Comparison of ENCODE assay signal across 15 cellular contexts in the genomic region with DNA sequence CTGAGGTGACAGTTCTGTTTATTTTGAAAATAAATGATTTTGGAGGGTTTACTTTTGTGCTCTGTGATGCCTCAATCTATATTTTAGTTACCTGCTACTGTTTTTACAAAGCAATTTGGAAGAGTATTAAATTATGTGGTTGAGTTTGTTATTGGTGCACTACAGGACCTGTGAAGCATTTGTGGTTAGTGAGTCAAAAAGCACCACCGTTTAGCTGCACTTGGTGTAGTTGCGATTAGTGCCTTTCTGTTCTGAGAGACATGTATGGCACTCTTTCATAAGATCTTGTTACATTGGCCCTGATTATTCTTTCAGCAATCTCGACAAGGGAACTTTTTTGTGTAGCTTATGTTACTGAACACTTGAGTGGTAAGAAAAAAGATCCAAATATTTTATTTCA.
DNase-seq lines count a peak whose midpoint lies in the region; ATAC-seq lines count a peak whose summit lies in the region.
"Had no signal": no experiment of that assay in that cellular context is flagged by ENCODE, and none has a peak within 500 bp of the region (broad histone marks: within the 10 kb centered on the region; RNA-seq: fewer than 3 reads in every experiment).

No MANE protein-coding gene starts in this region.

- no peak for DNase-seq in activated CD4-positive, CD25-positive, alpha-beta regulatory T cell treated with anti-CD3 and anti-CD28 coated beads, Interleukin-2, amount 50 U/mL, for 72 hours
- DNase-seq in NCI-H2107 treated with DMSO at 0.1 percent for 48 hours (lab: John Stamatoyannopoulos, UW; ENCODE audit: unreplicated experiment) (peak; percentile 94), myocyte (ENCODE audit: low read depth) (peak; percentile 34), foreskin melanocyte (no peak), AG08396 (ENCODE audit: low spot score) (no peak), D341Med (ENCODE audit: low spot score) (no peak)
- DNase-seq: activated B cell treated with CpG ODN at 0.5 μM for 24 hours; activated gamma-delta T cell treated with Interleukin-2 at 50 U/mL for 16 hours; colonic mucosa; foreskin keratinocyte; HFFc6; NCI-H2171; stimulated activated CD4-positive, alpha-beta T cell treated with anti-CD3 and anti-CD28 coated beads, Interleukin-12 subunit alpha, Interleukin-12 subunit beta, amount 100 ng/mL, for 4 hours had no signal

- ATAC-seq in activated CD4-positive, CD25-positive, alpha-beta regulatory T cell treated with anti-CD3 and anti-CD28 coated beads, Interleukin-2, amount 50 U/mL, for 24 hours = peak; percentile 68 to 82
- peak; percentile 87 for ATAC-seq in HG02610 (IDR thresholded peaks at IDR 0.05; ENCODE audit: unreplicated experiment)
- ATAC-seq: foreskin keratinocyte had no signal

Comparison
In these comparisons a context has a peak if more than half of its experiments do, and no peak if none do; other contexts are left out.
1. DNase-seq: peak in NCI-H2107 treated with DMSO at 0.1 percent for 48 hours (single experiment) and myocyte (single experiment); none in activated CD4-positive, CD25-positive, alpha-beta regulatory T cell treated with anti-CD3 and anti-CD28 coated beads, Interleukin-2, amount 50 U/mL, for 72 hours (single experiment), foreskin melanocyte (single experiment), AG08396 (single experiment) and D341Med (single experiment).